13 cellular contexts compared by ENCODE assay signal in the genomic region with DNA sequence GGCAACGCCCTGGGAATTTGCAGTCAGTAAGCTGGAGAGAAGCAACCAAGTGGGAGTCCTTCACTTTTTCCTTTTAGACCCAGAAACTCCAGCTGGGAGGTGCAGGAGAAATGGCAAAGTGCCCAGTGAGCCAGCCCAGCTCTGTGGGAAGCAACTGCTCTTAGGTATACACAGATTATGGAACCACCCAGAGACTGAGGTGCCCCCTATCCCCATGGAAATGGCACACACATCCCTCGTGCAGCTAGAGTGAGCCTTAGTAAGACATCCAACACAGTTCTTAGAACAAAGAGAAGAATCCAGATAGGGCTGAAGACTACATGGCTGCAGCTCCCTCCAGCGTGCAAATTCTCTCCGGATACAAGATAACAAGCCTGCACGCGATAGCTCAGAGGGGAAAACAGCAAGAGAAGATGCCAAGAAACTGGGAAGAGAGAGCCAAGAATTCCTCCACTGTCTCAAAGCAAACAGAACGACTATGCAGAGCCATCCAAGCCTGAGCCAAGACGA. TPM values are rescaled to one million over a fixed set of nuclear protein-coding genes. Genes with fewer than 3 reads are reported as not detected.
DNase-seq lines count a peak whose midpoint lies in the region; ATAC-seq and TF ChIP-seq lines count a peak whose summit lies in the region.
"Had no signal": no experiment of that assay in that cellular context is flagged by ENCODE, and none has a peak within 500 bp of the region (broad histone marks: within the 10 kb centered on the region; RNA-seq: fewer than 3 reads in every experiment).

No MANE protein-coding gene starts in this region.

- H2AFZ ChIP-seq in GM23338: no peak overlapping the region

- no peaks in the 10 kb centered on the region for H3K9me3 ChIP-seq in lower lobe of right lung
- H3K9me3 ChIP-seq in transverse colon: no peaks in the 10 kb centered on the region
- H3K9me3 ChIP-seq: neutrophil had no signal

- H3K27ac Mint-ChIP-seq in activated CD4-positive, alpha-beta T cell treated with anti-CD3 and anti-CD28 coated beads, Interleukin-2, amount 10 ng/mL, durations not matched to agents 24 days and 14 days: peak overlapping the region; percentile 45
- peak overlapping the region; percentile 50 for H3K27ac Mint-ChIP-seq in central memory CD8-positive, alpha-beta T cell (ENCODE audit: low read depth)
- H3K27ac Mint-ChIP-seq in GM23338: no peak overlapping the region
- H3K27ac Mint-ChIP-seq: activated naive CD4-positive, alpha-beta T cell treated with anti-CD3 and anti-CD28 coated beads, Interleukin-2, amount 10 ng/mL, durations not matched to agents 7 days and 5 days had no signal

- no peaks in the 10 kb centered on the region for H3K9me3 Mint-ChIP-seq in activated CD4-positive, alpha-beta T cell treated with anti-CD3 and anti-CD28 coated beads, Interleukin-2, amount 10 ng/mL, durations not matched to agents 24 days and 14 days
- H3K9me3 Mint-ChIP-seq in central memory CD8-positive, alpha-beta T cell: no peaks in the 10 kb centered on the region
- H3K9me3 Mint-ChIP-seq in GM23338: no peaks in the 10 kb centered on the region
- H3K9me3 Mint-ChIP-seq: activated naive CD4-positive, alpha-beta T cell treated with anti-CD3 and anti-CD28 coated beads, Interleukin-2, amount 10 ng/mL, durations not matched to agents 7 days and 5 days had no signal

- H3K36me3 ChIP-seq in lower lobe of right lung (peaks cover 6% of the 10 kb centered on the region), transverse colon (no peaks in the 10 kb centered on the region), GM23338 (ENCODE audit: insufficient read depth) (no peaks in the 10 kb centered on the region)

- no peaks in the 10 kb centered on the region for H3K27me3 Mint-ChIP-seq in activated CD4-positive, alpha-beta T cell treated with anti-CD3 and anti-CD28 coated beads, Interleukin-2, amount 10 ng/mL, durations not matched to agents 24 days and 14 days
- no peaks in the 10 kb centered on the region for H3K27me3 Mint-ChIP-seq in central memory CD8-positive, alpha-beta T cell
- no peaks in the 10 kb centered on the region for H3K27me3 Mint-ChIP-seq in GM23338 (ENCODE audit: insufficient read depth, low read depth, poor library complexity)
- H3K27me3 Mint-ChIP-seq: activated naive CD4-positive, alpha-beta T cell treated with anti-CD3 and anti-CD28 coated beads, Interleukin-2, amount 10 ng/mL, durations not matched to agents 7 days and 5 days; CD4-positive, CD25-positive, alpha-beta regulatory T cell had no signal

- H3K79me2 ChIP-seq in GM23338 (replicated peaks; ENCODE audit: insufficient read depth): peaks cover 50% of the 10 kb centered on the region

- H3K36me3 Mint-ChIP-seq in activated CD4-positive, alpha-beta T cell treated with anti-CD3 and anti-CD28 coated beads, Interleukin-2, amount 10 ng/mL, durations not matched to agents 24 days and 14 days (ENCODE audit: low read depth): peaks cover 34% of the 10 kb centered on the region
- H3K36me3 Mint-ChIP-seq in central memory CD8-positive, alpha-beta T cell (ENCODE audit: insufficient read depth): peaks cover 39% of the 10 kb centered on the region
- peaks cover 15% of the 10 kb centered on the region for H3K36me3 Mint-ChIP-seq in GM23338 (ENCODE audit: low read depth)

- H3K27ac ChIP-seq in lower lobe of right lung (peak overlapping the region; percentile 11), transverse colon (peak overlapping the region; percentile 50 to 79 (median 64)), GM23338 (ENCODE audit: low read depth) (no peak overlapping the region)
- H3K27ac ChIP-seq: neutrophil had no signal

- peaks cover 62% of the 10 kb centered on the region for H3K4me1 ChIP-seq in lower lobe of right lung
- H3K4me1 ChIP-seq in transverse colon: peaks cover 3 to 56% (median 9%) of the 10 kb centered on the region in 4 donors
- peaks cover 16% of the 10 kb centered on the region; the same call in 1 of the 2 replicates for H3K4me1 ChIP-seq in GM23338 (ENCODE audit: insufficient read depth)

- H3K4me3 Mint-ChIP-seq in activated CD4-positive, alpha-beta T cell treated with anti-CD3 and anti-CD28 coated beads, Interleukin-2, amount 10 ng/mL, durations not matched to agents 24 days and 14 days: no peak overlapping the region
- no peak overlapping the region for H3K4me3 Mint-ChIP-seq in central memory CD8-positive, alpha-beta T cell
- H3K4me3 Mint-ChIP-seq in GM23338: no peak overlapping the region
- H3K4me3 Mint-ChIP-seq: activated naive CD4-positive, alpha-beta T cell treated with anti-CD3 and anti-CD28 coated beads, Interleukin-2, amount 10 ng/mL, durations not matched to agents 7 days and 5 days had no signal

- TF ChIP-seq POLR2A in transverse colon (IDR thresholded peaks at IDR 0.05) (no peak), erythroblast (IDR thresholded peaks at IDR 0.05; ENCODE audit: low read length) (no peak)

- in situ Hi-C loops in transverse colon (cut with MboI; ENCODE audit: low pct_ligation_motif_present in 1 of 4, low pct_unique_long_range_greater_than_20kb in 1 of 4, low sequenced_read_pairs in 3 of 4): no loop called here

- H3K4me3 ChIP-seq in lower lobe of right lung (no peak overlapping the region), transverse colon (no peak overlapping the region), GM23338 (no peak overlapping the region)

- H3K4me1 Mint-ChIP-seq in activated CD4-positive, alpha-beta T cell treated with anti-CD3 and anti-CD28 coated beads, Interleukin-2, amount 10 ng/mL, durations not matched to agents 24 days and 14 days: peaks cover 13% of the 10 kb centered on the region
- peaks cover 48% of the 10 kb centered on the region for H3K4me1 Mint-ChIP-seq in central memory CD8-positive, alpha-beta T cell
- peaks cover 38% of the 10 kb centered on the region for H3K4me1 Mint-ChIP-seq in GM23338

- no peak for DNase-seq in activated CD4-positive, alpha-beta T cell treated with anti-CD3 and anti-CD28 coated beads, Interleukin-2, amount 10 ng/mL, durations not matched to agents 24 days and 14 days
- DNase-seq in activated CD4-positive, alpha-beta T cell treated with anti-CD3 and anti-CD28 coated beads for 4 hours: no peak
- DNase-seq in central memory CD8-positive, alpha-beta T cell (ENCODE audit: low spot score in 2 of 2): no peak
- DNase-seq in lower lobe of right lung (no peak), transverse colon (no peak), erythroblast (lab: John Stamatoyannopoulos, UW) (no peak), kidney glomerular epithelial cell (lab: John Stamatoyannopoulos, UW) (no peak), GM23338 (ENCODE audit: low spot score) (no peak)
- DNase-seq: activated naive CD4-positive, alpha-beta T cell treated with anti-CD3 and anti-CD28 coated beads, Interleukin-2, amount 10 ng/mL, durations not matched to agents 7 days and 5 days; CD4-positive, CD25-positive, alpha-beta regulatory T cell; HCEC 1CT; NK-92 treated with Interleukin-12 subunit alpha and Interleukin-12 subunit beta, amount 100 ng/mL, for 24 hours had no signal

- ATAC-seq in central memory CD8-positive, alpha-beta T cell (replicated peaks; ENCODE audit: extremely low read depth, poor library complexity, severe bottlenecking): no peak
- ATAC-seq in lower lobe of right lung (peak; percentile 29 to 40), GM23338 (no peak)

- no peak overlapping the region for H3K4me2 ChIP-seq in GM23338

- TF ChIP-seq CTCF in lower lobe of right lung (IDR thresholded peaks at IDR 0.05): peak; percentile 21
- TF ChIP-seq CTCF in transverse colon (IDR thresholded peaks at IDR 0.05): no peak
- TF ChIP-seq CTCF in GM23338 (conservative IDR thresholded peaks at IDR 0.05; ENCODE audit: low read depth in 2 of 2): no peak

- no peaks in the 10 kb centered on the region for H4K20me1 ChIP-seq in GM23338 (replicated peaks; ENCODE audit: insufficient read depth)

- H3K27me3 ChIP-seq in lower lobe of right lung (ENCODE audit: low read depth) (no peaks in the 10 kb centered on the region), transverse colon (no peaks in the 10 kb centered on the region), GM23338 (ENCODE audit: insufficient read depth) (no peaks in the 10 kb centered on the region)
- H3K27me3 ChIP-seq: neutrophil had no signal

- WGBS in transverse colon (ENCODE audit: low coverage in 1 of 2), 2 donors: 40 to 56% methylated on average over 1 to 8 of the region's 8 CpGs

- H3F3A ChIP-seq in GM23338 (replicated peaks; ENCODE audit: low read depth): no peaks in the 10 kb centered on the region

- no peak for TF ChIP-seq EP300 in transverse colon (IDR thresholded peaks at IDR 0.05; ENCODE audit: low read depth)

- intact Hi-C loops in activated CD4-positive, alpha-beta T cell treated with anti-CD3 and anti-CD28 coated beads, Interleukin-2, amount 10 ng/mL, durations not matched to agents 24 days and 14 days (cut with micrococcal nuclease): no loop called here
- intact Hi-C loops in lower lobe of right lung (cut with DNase I) (no loop called here), transverse colon (cut with DNase I; ENCODE audit: low total_unique reads) (no loop called here)

- H3K9me2 ChIP-seq in GM23338 (ENCODE audit: insufficient read depth): no peaks in the 10 kb centered on the region

RNA-seq across cellular contexts. Expression of gene IRAK1, which starts 26.6 kb away (rescaled TPM):
- 177 and 192 TPM in 2 replicates for total RNA-seq in activated CD4-positive, alpha-beta T cell treated with anti-CD3 and anti-CD28 coated beads, Interleukin-2, amount 10 ng/mL, durations not matched to agents 24 days and 14 days
- total RNA-seq in lower lobe of right lung: 73.1 TPM
- 100 to 1,000 TPM in 2 of 4 donors, 10 to 100 TPM in 2; 64.1 to 155 (median 107) TPM for total RNA-seq in transverse colon
- 30.4 and 38.0 TPM in 2 replicates for total RNA-seq in GM23338 (2014; rRNA removed; shearing (Covaris generic))
- 21.6 and 23.0 TPM in 2 replicates for polyA plus RNA-seq in GM23338 (2016; fragmentation: Nextera tagmentation; extraction: Ambion mirVana)

RNA-seq across cellular contexts. Expression of gene MECP2, which starts 51.2 kb away (rescaled TPM):
- 55.1 and 58.8 TPM in 2 replicates for total RNA-seq in activated CD4-positive, alpha-beta T cell treated with anti-CD3 and anti-CD28 coated beads, Interleukin-2, amount 10 ng/mL, durations not matched to agents 24 days and 14 days
- 57.6 TPM for total RNA-seq in lower lobe of right lung
- total RNA-seq in transverse colon: 10 to 100 TPM; 22.1 to 53.1 (median 37.8) TPM
- total RNA-seq in GM23338 (2014; rRNA removed; shearing (Covaris generic)): 32.7 and 34.0 TPM in 2 replicates
- 27.4 and 27.7 TPM in 2 replicates for polyA plus RNA-seq in GM23338 (2016; fragmentation: Nextera tagmentation; extraction: Ambion mirVana)

Comparison
In these comparisons a context has a peak if more than half of its experiments do, and no peak if none do; other contexts are left out.
1. ATAC-seq: peak in lower lobe of right lung (2 of 2); none in central memory CD8-positive, alpha-beta T cell (single experiment) and GM23338 (single experiment).